1 cellular context compared by ENCODE assay signal in the genomic region with DNA sequence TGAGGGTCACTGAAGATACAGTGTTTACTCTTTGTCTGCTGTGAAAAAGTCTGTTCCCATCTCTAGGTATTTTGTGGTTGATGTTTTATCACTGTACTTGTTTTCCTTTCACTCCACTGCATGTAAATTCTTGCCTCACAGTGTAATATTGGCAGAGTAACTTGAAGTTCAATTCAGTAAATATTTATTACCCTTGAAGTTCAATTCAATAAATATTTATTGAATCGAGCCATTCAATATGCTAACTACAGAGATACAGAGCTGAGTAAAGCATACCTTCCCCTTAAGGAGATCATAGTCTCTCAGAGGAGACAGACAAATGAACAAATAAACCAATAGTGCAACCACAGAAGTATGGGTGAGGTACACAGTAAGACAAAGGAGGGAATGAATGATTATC.
TF ChIP-seq lines count a peak whose summit lies in the region.

No MANE protein-coding gene starts in this region.

TF ChIP-seq in HepG2, 621 proteins besides CTCF, POLR2A, EP300 and RAD21 (continued from another document and continues in another):
- TF ChIP-seq ZHX2 (IDR thresholded peaks at IDR 0.05; ENCODE audit: low read depth) (no peak), ZHX2 (CRISPR knock-in tag; IDR thresholded peaks at IDR 0.05; ENCODE audit: borderline replicate concordance) (no peak), CREM (IDR thresholded peaks at IDR 0.05) (peak; percentile 58; the same call in 1 of the 2 replicates), CREM (CRISPR knock-in tag; IDR thresholded peaks at IDR 0.05) (no peak), KDM3A (CRISPR knock-in tag; IDR thresholded peaks at IDR 0.05; ENCODE audit: low read depth) (no peak), U2AF1 (optimal IDR thresholded peaks at IDR 0.05; ENCODE audit: low read depth, low read length) (no peak), FOXC1 (CRISPR knock-in tag; IDR thresholded peaks at IDR 0.05; ENCODE audit: borderline replicate concordance) (no peak), YY1 (IDR thresholded peaks at IDR 0.05; ENCODE audit: insufficient read depth, insufficient replicate concordance, low read depth, low read length) (no peak), NFIC (IDR thresholded peaks at IDR 0.05; ENCODE audit: low read length) (peak; percentile 48; the same call in 1 of the 2 replicates), POLR2AphosphoS5 (IDR thresholded peaks at IDR 0.05; ENCODE audit: low read depth, low read length) (no peak), UBTF (CRISPR knock-in tag; IDR thresholded peaks at IDR 0.05) (no peak), ZNF484 (CRISPR knock-in tag; IDR thresholded peaks at IDR 0.05; ENCODE audit: borderline replicate concordance, low read depth) (no peak), TMF1 (CRISPR knock-in tag; IDR thresholded peaks at IDR 0.05; ENCODE audit: low read depth) (no peak), GZF1 (CRISPR knock-in tag; IDR thresholded peaks at IDR 0.05) (no peak), ZKSCAN5 (CRISPR knock-in tag; IDR thresholded peaks at IDR 0.05) (no peak), ZNF678 (CRISPR knock-in tag; IDR thresholded peaks at IDR 0.05) (no peak), BRD4 (CRISPR knock-in tag; IDR thresholded peaks at IDR 0.05) (no peak), MLXIP (CRISPR knock-in tag; IDR thresholded peaks at IDR 0.05; ENCODE audit: borderline replicate concordance) (no peak), KLF15 (CRISPR knock-in tag; IDR thresholded peaks at IDR 0.05; ENCODE audit: borderline replicate concordance) (no peak), ZNF335 (CRISPR knock-in tag; IDR thresholded peaks at IDR 0.05) (no peak), RFXANK (CRISPR knock-in tag; IDR thresholded peaks at IDR 0.05) (no peak), RNF2 (conservative IDR thresholded peaks at IDR 0.05; ENCODE audit: low read depth) (no peak), SSRP1 (CRISPR knock-in tag; IDR thresholded peaks at IDR 0.05) (no peak), ARID5B (CRISPR knock-in tag; IDR thresholded peaks at IDR 0.05) (peak; percentile 56; the same call in 1 of the 2 replicates), GFI1 (CRISPR knock-in tag; IDR thresholded peaks at IDR 0.05; ENCODE audit: borderline replicate concordance) (peak; percentile 37; the same call in 1 of the 2 replicates), ZGPAT (CRISPR knock-in tag; IDR thresholded peaks at IDR 0.05) (0 out of 2 replicates have a peak, but pooled peaks have one; percentile 40), STAT5B (CRISPR knock-in tag; IDR thresholded peaks at IDR 0.05) (no peak), MAFG (CRISPR knock-in tag; IDR thresholded peaks at IDR 0.05) (no peak), TARDBP (CRISPR knock-in tag; IDR thresholded peaks at IDR 0.05) (no peak), KAT8 (CRISPR knock-in tag; IDR thresholded peaks at IDR 0.05) (no peak), NCOR1 (IDR thresholded peaks at IDR 0.05; ENCODE audit: borderline replicate concordance, low read length) (no peak), ARHGAP35 (CRISPR knock-in tag; IDR thresholded peaks at IDR 0.05; ENCODE audit: borderline replicate concordance) (no peak), THAP11 (CRISPR knock-in tag; IDR thresholded peaks at IDR 0.05) (no peak), ATAD3A (CRISPR knock-in tag; IDR thresholded peaks at IDR 0.05) (no peak), ZFP36 (IDR thresholded peaks at IDR 0.05; ENCODE audit: borderline replicate concordance, low read depth, low read length, partially characterized antibody) (no peak)
- TF ChIP-seq, protein P1, sequence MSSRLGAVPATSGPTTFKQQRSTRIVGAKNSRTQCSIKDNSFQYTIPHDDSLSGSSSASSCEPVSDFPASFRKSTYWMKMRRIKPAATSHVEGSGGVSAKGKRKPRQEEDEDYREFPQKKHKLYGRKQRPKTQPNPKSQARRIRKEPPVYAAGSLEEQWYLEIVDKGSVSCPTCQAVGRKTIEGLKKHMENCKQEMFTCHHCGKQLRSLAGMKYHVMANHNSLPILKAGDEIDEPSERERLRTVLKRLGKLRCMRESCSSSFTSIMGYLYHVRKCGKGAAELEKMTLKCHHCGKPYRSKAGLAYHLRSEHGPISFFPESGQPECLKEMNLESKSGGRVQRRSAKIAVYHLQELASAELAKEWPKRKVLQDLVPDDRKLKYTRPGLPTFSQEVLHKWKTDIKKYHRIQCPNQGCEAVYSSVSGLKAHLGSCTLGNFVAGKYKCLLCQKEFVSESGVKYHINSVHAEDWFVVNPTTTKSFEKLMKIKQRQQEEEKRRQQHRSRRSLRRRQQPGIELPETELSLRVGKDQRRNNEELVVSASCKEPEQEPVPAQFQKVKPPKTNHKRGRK (CRISPR knock-in tag; IDR thresholded peaks at IDR 0.05): no peak
- TF ChIP-seq, protein P2, sequence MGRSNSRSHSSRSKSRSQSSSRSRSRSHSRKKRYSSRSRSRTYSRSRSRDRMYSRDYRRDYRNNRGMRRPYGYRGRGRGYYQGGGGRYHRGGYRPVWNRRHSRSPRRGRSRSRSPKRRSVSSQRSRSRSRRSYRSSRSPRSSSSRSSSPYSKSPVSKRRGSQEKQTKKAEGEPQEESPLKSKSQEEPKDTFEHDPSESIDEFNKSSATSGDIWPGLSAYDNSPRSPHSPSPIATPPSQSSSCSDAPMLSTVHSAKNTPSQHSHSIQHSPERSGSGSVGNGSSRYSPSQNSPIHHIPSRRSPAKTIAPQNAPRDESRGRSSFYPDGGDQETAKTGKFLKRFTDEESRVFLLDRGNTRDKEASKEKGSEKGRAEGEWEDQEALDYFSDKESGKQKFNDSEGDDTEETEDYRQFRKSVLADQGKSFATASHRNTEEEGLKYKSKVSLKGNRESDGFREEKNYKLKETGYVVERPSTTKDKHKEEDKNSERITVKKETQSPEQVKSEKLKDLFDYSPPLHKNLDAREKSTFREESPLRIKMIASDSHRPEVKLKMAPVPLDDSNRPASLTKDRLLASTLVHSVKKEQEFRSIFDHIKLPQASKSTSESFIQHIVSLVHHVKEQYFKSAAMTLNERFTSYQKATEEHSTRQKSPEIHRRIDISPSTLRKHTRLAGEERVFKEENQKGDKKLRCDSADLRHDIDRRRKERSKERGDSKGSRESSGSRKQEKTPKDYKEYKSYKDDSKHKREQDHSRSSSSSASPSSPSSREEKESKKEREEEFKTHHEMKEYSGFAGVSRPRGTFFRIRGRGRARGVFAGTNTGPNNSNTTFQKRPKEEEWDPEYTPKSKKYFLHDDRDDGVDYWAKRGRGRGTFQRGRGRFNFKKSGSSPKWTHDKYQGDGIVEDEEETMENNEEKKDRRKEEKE (IDR thresholded peaks at IDR 0.05): no peak
- TF ChIP-seq, protein P3, sequence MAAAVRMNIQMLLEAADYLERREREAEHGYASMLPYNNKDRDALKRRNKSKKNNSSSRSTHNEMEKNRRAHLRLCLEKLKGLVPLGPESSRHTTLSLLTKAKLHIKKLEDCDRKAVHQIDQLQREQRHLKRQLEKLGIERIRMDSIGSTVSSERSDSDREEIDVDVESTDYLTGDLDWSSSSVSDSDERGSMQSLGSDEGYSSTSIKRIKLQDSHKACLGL (CRISPR knock-in tag; IDR thresholded peaks at IDR 0.05): no peak
